ENCODE assay signal across 22 cellular contexts in the genomic region with DNA sequence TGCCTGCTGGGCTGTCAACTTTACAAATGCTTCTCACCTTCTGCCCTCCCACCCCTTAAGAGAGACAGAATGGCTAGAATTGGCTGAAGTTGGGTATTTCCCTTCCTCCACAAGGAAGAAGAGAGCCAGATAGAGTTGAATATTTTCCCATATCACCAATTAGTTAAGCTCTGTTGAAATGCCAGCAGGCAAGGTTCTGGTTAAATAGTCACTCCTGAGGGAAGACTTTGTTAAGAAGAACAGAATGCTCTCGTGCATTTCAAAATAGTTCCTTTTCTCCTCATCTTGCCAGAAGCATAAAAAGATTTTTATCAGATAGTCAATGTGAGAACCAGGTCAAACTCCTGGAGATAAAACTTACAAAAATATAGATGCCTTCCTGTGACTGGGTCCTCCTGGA.
DNase-seq lines count a peak whose midpoint lies in the region; ATAC-seq and TF ChIP-seq lines count a peak whose summit lies in the region.
"Had no signal": no experiment of that assay in that cellular context is flagged by ENCODE, and none has a peak within 500 bp of the region (broad histone marks: within the 10 kb centered on the region; RNA-seq: fewer than 3 reads in every experiment).

No MANE protein-coding gene starts in this region.

- H3K4me2 ChIP-seq in Karpas-422 (ENCODE audit: low read depth, low read length, poor library complexity, severe bottlenecking) (no peak overlapping the region), smooth muscle cell (no peak overlapping the region)
- H3K4me2 ChIP-seq: A549 had no signal

- H3K79me2 ChIP-seq in Karpas-422 (ENCODE audit: low read length) (no peaks in the 10 kb centered on the region), smooth muscle cell (ENCODE audit: low read depth) (no peaks in the 10 kb centered on the region)

- intact Hi-C loops in Right ventricle myocardium inferior (cut with DNase I): no loop called here
- intact Hi-C loops in breast epithelium (cut with DNase I; ENCODE audit: low total_unique reads): no loop called here

- no peak for DNase-seq in Karpas-422
- DNase-seq in adipocyte (ENCODE audit: low read depth): peak; percentile 65
- peak; percentile 16 for DNase-seq in choroid plexus epithelial cell (ENCODE audit: low read depth)
- DNase-seq in smooth muscle cell (lab: John Stamatoyannopoulos, UW; ENCODE audit: unreplicated experiment): no peak
- no peak for DNase-seq in Right ventricle myocardium inferior (ENCODE audit: missing footprints)
- DNase-seq in breast epithelium (ENCODE audit: low spot score in 2 of 2): no peak
- no peak for DNase-seq in AG08396 (ENCODE audit: low spot score)
- DNase-seq: Caco-2; CD8-positive, alpha-beta T cell; DMS 273 treated with DMSO at 0.1 percent for 48 hours; DMS79; MG63; NCI-H2029; NCI-H446; NCI-H524 treated with DMSO at 0.1 percent for 48 hours; SIG-M5; SW 1271 had no signal

- no peaks in the 10 kb centered on the region for H3K36me3 ChIP-seq in Karpas-422 (ENCODE audit: insufficient read depth, low read length)
- no peaks in the 10 kb centered on the region for H3K36me3 ChIP-seq in adipocyte (ENCODE audit: control insufficient read depth, insufficient read depth, low read length, severe bottlenecking)
- H3K36me3 ChIP-seq in smooth muscle cell (ENCODE audit: low read depth): no peaks in the 10 kb centered on the region
- no peaks in the 10 kb centered on the region for H3K36me3 ChIP-seq in breast epithelium
- H3K36me3 ChIP-seq: MG63 had no signal

- 78% methylated on average over 1 of the region's 1 CpG for WGBS in smooth muscle cell (ENCODE audit: low lambda C conversion rate)

- H3K9ac ChIP-seq in Karpas-422 (ENCODE audit: low read length): no peak overlapping the region
- no peak overlapping the region for H3K9ac ChIP-seq in adipocyte (ENCODE audit: low read length)
- H3K9ac ChIP-seq in smooth muscle cell (ENCODE audit: low read depth): no peak overlapping the region

- peaks cover 20% of the 10 kb centered on the region for H3K9me3 ChIP-seq in Karpas-422 (ENCODE audit: low read length)
- H3K9me3 ChIP-seq in adipocyte (ENCODE audit: control insufficient read depth, low read length): no peaks in the 10 kb centered on the region
- no peaks in the 10 kb centered on the region for H3K9me3 ChIP-seq in smooth muscle cell (replicated peaks; ENCODE audit: low read depth)
- H3K9me3 ChIP-seq in breast epithelium: peaks cover 0 to 14% of the 10 kb centered on the region in 2 donors
- H3K9me3 ChIP-seq: A549 had no signal

- no peaks in the 10 kb centered on the region for H4K20me1 ChIP-seq in Karpas-422 (ENCODE audit: insufficient read depth, low read depth, low read length)
- H4K20me1 ChIP-seq in smooth muscle cell (ENCODE audit: low read depth): no peaks in the 10 kb centered on the region

- ATAC-seq in Right ventricle myocardium inferior: no peak
- ATAC-seq: A549; CD8-positive, alpha-beta T cell; HCT116; Panc1 had no signal

- TF ChIP-seq CTCF in choroid plexus epithelial cell (conservative IDR thresholded peaks at IDR 0.05; ENCODE audit: low read depth, low read length): no peak
- TF ChIP-seq CTCF in smooth muscle cell (IDR thresholded peaks at IDR 0.05; ENCODE audit: borderline replicate concordance, insufficient read depth, poor library complexity, severe bottlenecking): no peak
- TF ChIP-seq CTCF in breast epithelium (IDR thresholded peaks at IDR 0.05): no peak

- H2AFZ ChIP-seq in Karpas-422 (ENCODE audit: low read length): peak overlapping the region; percentile 52; the same call in 1 of the 2 replicates
- H2AFZ ChIP-seq in smooth muscle cell (ENCODE audit: low read depth): peak overlapping the region; percentile 18

- TF ChIP-seq POLR2A in breast epithelium (IDR thresholded peaks at IDR 0.05): no peak

- no peaks in the 10 kb centered on the region for H3K27me3 ChIP-seq in Karpas-422 (ENCODE audit: low read length)
- no peaks in the 10 kb centered on the region for H3K27me3 ChIP-seq in adipocyte (replicated peaks; ENCODE audit: control insufficient read depth, insufficient read depth, low read length)
- no peaks in the 10 kb centered on the region for H3K27me3 ChIP-seq in smooth muscle cell (ENCODE audit: low read depth)
- no peaks in the 10 kb centered on the region for H3K27me3 ChIP-seq in breast epithelium
- H3K27me3 ChIP-seq: MG63 had no signal

- no peak overlapping the region for H3K4me3 ChIP-seq in Karpas-422 (ENCODE audit: low read length)
- H3K4me3 ChIP-seq in adipocyte (ENCODE audit: low read length): no peak overlapping the region
- H3K4me3 ChIP-seq in choroid plexus epithelial cell (ENCODE audit: low read depth, low read length): no peak overlapping the region
- no peak overlapping the region for H3K4me3 ChIP-seq in smooth muscle cell
- no peak overlapping the region for H3K4me3 ChIP-seq in breast epithelium
- H3K4me3 ChIP-seq: A549, MG63, SK-N-MC had no signal

- H3K9me2 ChIP-seq in Karpas-422 (replicated peaks; ENCODE audit: insufficient read depth, low read length): no peaks in the 10 kb centered on the region

- H3K4me1 ChIP-seq in Karpas-422 (ENCODE audit: low read length) (no peaks in the 10 kb centered on the region), adipocyte (ENCODE audit: control insufficient read depth, insufficient read depth, low read length) (no peaks in the 10 kb centered on the region), smooth muscle cell (ENCODE audit: low read depth) (no peaks in the 10 kb centered on the region), breast epithelium (no peaks in the 10 kb centered on the region)
- H3K4me1 ChIP-seq: A549, Caco-2 had no signal

- H3K27ac ChIP-seq in Karpas-422 (ENCODE audit: low read length) (no peak overlapping the region), smooth muscle cell (ENCODE audit: low read depth) (no peak overlapping the region), breast epithelium (no peak overlapping the region)
- H3K27ac ChIP-seq: A549, C4-2B, SK-N-MC had no signal

- H3F3A ChIP-seq in smooth muscle cell (ENCODE audit: low read depth): no peaks in the 10 kb centered on the region

Comparison
In these comparisons a context has a peak if more than half of its experiments do, and no peak if none do; other contexts are left out.
1. DNase-seq: peak in adipocyte (single experiment) and choroid plexus epithelial cell (single experiment); none in Karpas-422 (single experiment), smooth muscle cell (single experiment), Right ventricle myocardium inferior (single experiment), breast epithelium (0 of 2) and AG08396 (single experiment).